In genomic region chrX:94932278-94932965, GRCh38 we compare ENCODE assay signal across 18 cellular contexts.
DNase-seq lines count a peak whose midpoint lies in the region; ATAC-seq, FAIRE-seq and TF ChIP-seq lines count a peak whose summit lies in the region.
"Had no signal": no experiment of that assay in that cellular context is flagged by ENCODE, and none has a peak within 500 bp of the region (broad histone marks: within the 10 kb centered on the region; RNA-seq: fewer than 3 reads in every experiment).

No MANE protein-coding gene starts in this region.

- CTCF ChIA-PET in GM12878 (lab: Yijun Ruan, JAX): interaction anchor here (0.7 to 2.7 kb wide), 14 partner anchors 31 to 144 kb away, joined by 3 to 12 read pairs (median 3); no protein-coding TSS in a partner anchor

- no peak overlapping the region for H3K4me2 ChIP-seq in GM12878 (ENCODE audit: control insufficient read depth, insufficient read depth)

- POLR2A ChIA-PET in GM12878 (lab: Charles Lee): interaction anchor here (1.3 to 1.7 kb wide), 3 partner anchors 30 to 102 kb away, joined by 4 to 7 read pairs (median 4); no protein-coding TSS in a partner anchor

- no peaks in the 10 kb centered on the region for H4K20me1 ChIP-seq in GM12878 (ENCODE audit: control insufficient read depth, insufficient read depth)

- SMC1A ChIA-PET in GM12878 (lab: Charles Lee; ENCODE audit: uncharacterized antibody, unreplicated experiment): interaction anchor here (0.7 to 2.4 kb wide), 14 partner anchors 15 to 135 kb away, joined by 3 to 15 read pairs (median 6); no protein-coding TSS in a partner anchor

- TF ChIP-seq CTCF in GM06990 (IDR thresholded peaks at IDR 0.05; ENCODE audit: insufficient read depth, low read length, poor library complexity, severe bottlenecking): peak; percentile 5
- no peak for TF ChIP-seq CTCF in GM12878 (IDR thresholded peaks at IDR 0.05 in 2 of 3, conservative IDR thresholded peaks at IDR 0.05 in 1 of 3; ENCODE audit: control insufficient read depth in 2 of 3, extremely low read depth in 1 of 3, insufficient read depth in 1 of 3, low read depth in 3 of 3, low read length in 3 of 3)
- TF ChIP-seq CTCF in lower leg skin (IDR thresholded peaks at IDR 0.05): no peak
- no peak for TF ChIP-seq CTCF in foreskin keratinocyte (conservative IDR thresholded peaks at IDR 0.05)

- H3K9ac ChIP-seq in GM12878 (ENCODE audit: control insufficient read depth, insufficient read depth, low read length): no peak overlapping the region

- 4% methylated on average over 3 of the region's 3 CpGs for WGBS in GM12878 (ENCODE audit: insufficient coverage, insufficient replicate concordance, low lambda C conversion rate, missing lambda C conversion rate)
- WGBS in lower leg skin, 2 donors: 74 to 77% methylated on average over 3 of the region's 3 CpGs

- H3K4me1 ChIP-seq in GM12878 (ENCODE audit: control insufficient read depth, insufficient read depth, low read length): no peaks in the 10 kb centered on the region
- no peaks in the 10 kb centered on the region for H3K4me1 ChIP-seq in foreskin keratinocyte
- H3K4me1 ChIP-seq: left lung, psoas muscle had no signal

- no peak overlapping the region for H2AFZ ChIP-seq in GM12878 (ENCODE audit: control insufficient read depth, low read depth, low read length)

- RAD21 ChIA-PET in GM12878 (lab: Charles Lee; ENCODE audit: unreplicated experiment): interaction anchor here (0.7 to 2.1 kb wide), 13 partner anchors 18 to 144 kb away, joined by 3 to 12 read pairs (median 4); no protein-coding TSS in a partner anchor

- intact Hi-C loops in GM12878 (cut with micrococcal nuclease; ENCODE audit: unreplicated experiment): no loop called here
- intact Hi-C loops in lower leg skin (cut with DNase I; ENCODE audit: low total_unique reads): no loop called here
- intact Hi-C loops in posterior cingulate gyrus (cut with DNase I): no loop called here

- no peak for FAIRE-seq in GM12878 (lab: Jason Lieb, UNC)
- FAIRE-seq: A204.1 had no signal

- H3K36me3 ChIP-seq in GM06990 (ENCODE audit: control insufficient read depth, insufficient read depth, low read length) (no peaks in the 10 kb centered on the region), GM12878 (ENCODE audit: control insufficient read depth in 2 of 2, insufficient read depth in 2 of 2, low read length in 1 of 2) (no peaks in the 10 kb centered on the region)
- H3K36me3 ChIP-seq: left lung had no signal

- no TSS peak for BruUV-seq in GM12878 (replicated peaks; lab: Mats Ljungman, UMichigan)

- DNase-seq in GM06990 (ENCODE audit: extremely low read depth, insufficient read length) (peak; percentile 30), GM12878 (ENCODE audit: low read depth, low spot score) (peak; percentile 12), ureter (ENCODE audit: low spot score) (no peak), lower leg skin (ENCODE audit: low spot score in 2 of 2) (no peak), foreskin keratinocyte (no peak), posterior cingulate gyrus (no peak)
- DNase-seq: activated CD4-positive, alpha-beta T cell treated with anti-CD3 and anti-CD28 coated beads, Interleukin-2, amount 10 ng/mL, durations not matched to agents 7 days and 5 days; activated naive CD8-positive, alpha-beta T cell treated with anti-CD3 and anti-CD28 coated beads, Interleukin-2, amount 10 ng/mL, durations not matched to agents 7 days and 5 days; effector CD8-positive, alpha-beta T cell; Kasumi-1; left lung; naive thymus-derived CD4-positive, alpha-beta T cell; NCI-H446; psoas muscle; stimulated activated CD4-positive, alpha-beta T cell treated with anti-CD3 and anti-CD28 coated beads, Interleukin-15, amount 100 ng/mL, for 24 hours had no signal

- no peak for TF ChIP-seq RAD21 in GM12878 (IDR thresholded peaks at IDR 0.05; ENCODE audit: insufficient read depth, low read depth, low read length)

- ATAC-seq in GM19395 (IDR thresholded peaks at IDR 0.05; ENCODE audit: unreplicated experiment) (peak; percentile 70), HG02885 (IDR thresholded peaks at IDR 0.05; ENCODE audit: poor library complexity, unreplicated experiment) (peak; percentile 67), GM12878 (peak; percentile 97), foreskin keratinocyte (no peak)
- ATAC-seq: left lung; naive thymus-derived CD4-positive, alpha-beta T cell; psoas muscle had no signal

- H3K79me2 ChIP-seq in GM12878 (ENCODE audit: control insufficient read depth, insufficient read depth, low read length): no peaks in the 10 kb centered on the region

- in situ Hi-C loops in GM12878 (cut with MboI): no loop called here

- H3K27me3 ChIP-seq in GM06990 (replicated peaks; ENCODE audit: control insufficient read depth, insufficient read depth, low read length) (no peaks in the 10 kb centered on the region), GM12878 (replicated peaks in 1 of 2; ENCODE audit: control insufficient read depth in 2 of 2, insufficient read depth in 2 of 2, low read length in 1 of 2) (no peaks in the 10 kb centered on the region), foreskin keratinocyte (no peaks in the 10 kb centered on the region)
- H3K27me3 ChIP-seq: left lung had no signal

- H3K9me3 ChIP-seq in GM12878 (replicated peaks; ENCODE audit: control insufficient read depth, insufficient read depth, low read length): no peaks in the 10 kb centered on the region; the same call in 2 of the 3 replicates
- H3K9me3 ChIP-seq: left lung, psoas muscle had no signal

- peak in 1 of 2 experiments; percentile 38; a peak in 1 of 4 replicates for TF ChIP-seq EP300 in GM12878 (IDR thresholded peaks at IDR 0.05; ENCODE audit: borderline replicate concordance in 1 of 2, control insufficient read depth in 1 of 2, low read depth in 2 of 2, low read length in 2 of 2)

- H3K27ac ChIP-seq in GM12878 (ENCODE audit: control insufficient read depth, insufficient read depth): no peak overlapping the region
- no peak overlapping the region for H3K27ac ChIP-seq in foreskin keratinocyte
- H3K27ac ChIP-seq: left lung, psoas muscle had no signal

- no peak overlapping the region for H3K4me3 ChIP-seq in GM06990 (replicated peaks; ENCODE audit: low read depth, low read length)
- H3K4me3 ChIP-seq in GM12878: no peak overlapping the region
- H3K4me3 ChIP-seq in lower leg skin (ENCODE audit: low read depth, poor library complexity, severe bottlenecking): no peak overlapping the region
- H3K4me3 ChIP-seq: left lung, psoas muscle had no signal

- TF ChIP-seq POLR2A in GM12878 (IDR thresholded peaks at IDR 0.05; ENCODE audit: low read depth, low read length) (no peak), lower leg skin (IDR thresholded peaks at IDR 0.05) (no peak)

TF ChIP-seq in GM12878, 131 proteins besides CTCF, POLR2A, EP300 and RAD21 (continues in another document):
- TF ChIP-seq SKIL (IDR thresholded peaks at IDR 0.05; ENCODE audit: low read depth, poor library complexity, severe bottlenecking) (no peak), ZNF384 (IDR thresholded peaks at IDR 0.05; ENCODE audit: borderline replicate concordance, low read depth, low read length) (peak; percentile 49; the same call in 1 of the 2 replicates), IKZF1 (conservative IDR thresholded peaks at IDR 0.05) (peak; percentile 65; the same call in 1 of the 2 replicates), BMI1 (IDR thresholded peaks at IDR 0.05; ENCODE audit: borderline replicate concordance) (0 out of 2 replicates have a peak, but pooled peaks have one; percentile 23), LARP7 (IDR thresholded peaks at IDR 0.05) (no peak), ZSCAN29 (IDR thresholded peaks at IDR 0.05) (no peak), TCF3 (IDR thresholded peaks at IDR 0.05; ENCODE audit: borderline replicate concordance, insufficient read depth, low read depth, low read length) (no peak), MEF2B (IDR thresholded peaks at IDR 0.05; ENCODE audit: partially characterized antibody, poor library complexity, severe bottlenecking) (peak; percentile 60), BCL3 (IDR thresholded peaks at IDR 0.05; ENCODE audit: borderline replicate concordance, insufficient read depth, low read depth, low read length, poor library complexity, severe bottlenecking) (no peak)
- TF ChIP-seq, protein P1, sequence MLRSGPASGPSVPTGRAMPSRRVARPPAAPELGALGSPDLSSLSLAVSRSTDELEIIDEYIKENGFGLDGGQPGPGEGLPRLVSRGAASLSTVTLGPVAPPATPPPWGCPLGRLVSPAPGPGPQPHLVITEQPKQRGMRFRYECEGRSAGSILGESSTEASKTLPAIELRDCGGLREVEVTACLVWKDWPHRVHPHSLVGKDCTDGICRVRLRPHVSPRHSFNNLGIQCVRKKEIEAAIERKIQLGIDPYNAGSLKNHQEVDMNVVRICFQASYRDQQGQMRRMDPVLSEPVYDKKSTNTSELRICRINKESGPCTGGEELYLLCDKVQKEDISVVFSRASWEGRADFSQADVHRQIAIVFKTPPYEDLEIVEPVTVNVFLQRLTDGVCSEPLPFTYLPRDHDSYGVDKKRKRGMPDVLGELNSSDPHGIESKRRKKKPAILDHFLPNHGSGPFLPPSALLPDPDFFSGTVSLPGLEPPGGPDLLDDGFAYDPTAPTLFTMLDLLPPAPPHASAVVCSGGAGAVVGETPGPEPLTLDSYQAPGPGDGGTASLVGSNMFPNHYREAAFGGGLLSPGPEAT (IDR thresholded peaks at IDR 0.05; ENCODE audit: low read depth): peak; percentile 27; the same call in 1 of the 2 replicates

Comparison
In these comparisons a context has a peak if more than half of its experiments do, and no peak if none do; other contexts are left out.
1. DNase-seq: peak in GM06990 (single experiment) and GM12878 (single experiment); none in ureter (single experiment), lower leg skin (0 of 2), foreskin keratinocyte (0 of 2) and posterior cingulate gyrus (0 of 10).